In the genomic region with DNA sequence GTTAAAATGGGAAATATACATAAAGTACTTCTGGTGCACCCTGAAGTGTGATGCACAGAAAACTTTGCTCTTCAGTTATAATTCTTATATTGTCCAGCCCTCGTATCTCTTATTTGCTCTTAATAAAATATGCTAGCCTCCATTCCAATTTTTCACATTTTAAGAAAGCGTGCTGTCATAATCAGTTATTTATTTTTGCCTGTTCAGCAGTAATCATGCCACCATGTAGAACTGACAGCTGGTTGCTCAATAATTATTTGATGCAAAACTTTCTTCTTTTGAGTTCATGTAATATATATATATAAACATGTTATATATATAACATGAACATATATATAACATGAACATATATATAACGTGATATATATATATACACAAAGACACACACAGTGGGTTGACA, we compare ENCODE assay signal across 8 cellular contexts.
"Had no signal": no experiment of that assay in that cellular context is flagged by ENCODE, and none has a peak within 500 bp of the region (broad histone marks: within the 10 kb centered on the region; RNA-seq: fewer than 3 reads in every experiment).

No MANE protein-coding gene starts in this region.

- H3K4me3 Mint-ChIP-seq: GM23338, H9 had no signal

- H3K4me1 Mint-ChIP-seq: GM23338, H9 had no signal

- H2AFZ ChIP-seq: GM23338 had no signal

- H3K4me2 ChIP-seq: GM23338, KMS-11 had no signal

- H3K9me3 Mint-ChIP-seq: H9 had no signal

- ATAC-seq: GM23338 had no signal

- FAIRE-seq: H1, H54, HTR-8/SVneo had no signal

- H3K9ac ChIP-seq: KMS-11 had no signal

- DNase-seq: H9, HCEC 1CT, KBM-7 had no signal

- H3K27ac ChIP-seq: KMS-11 had no signal

- H3K27ac Mint-ChIP-seq: GM23338, H9 had no signal

- H3K4me3 ChIP-seq: GM23338 had no signal
